In the genomic region with DNA sequence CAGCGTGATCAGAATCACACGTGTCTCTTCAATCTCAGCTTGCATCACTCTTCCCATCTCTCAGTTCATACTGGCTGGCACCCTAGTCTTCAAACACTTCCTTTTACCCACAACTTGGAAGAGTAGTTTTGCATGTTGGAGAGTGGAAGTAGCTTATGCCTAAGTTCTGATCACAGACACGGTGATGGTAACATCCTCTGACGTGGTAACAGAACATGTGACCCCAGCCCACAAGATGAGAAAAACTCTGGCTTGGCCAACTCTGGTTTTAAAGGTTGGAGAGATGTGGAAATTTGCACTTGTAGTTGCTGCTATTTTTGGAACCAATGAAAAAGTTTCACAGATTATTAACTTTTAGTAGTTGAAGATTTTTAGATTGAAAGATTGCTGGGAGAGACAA, we compare ENCODE assay signal across 21 cellular contexts.
DNase-seq lines count a peak whose midpoint lies in the region; ATAC-seq, FAIRE-seq and TF ChIP-seq lines count a peak whose summit lies in the region.
"Had no signal": no experiment of that assay in that cellular context is flagged by ENCODE, and none has a peak within 500 bp of the region (broad histone marks: within the 10 kb centered on the region; RNA-seq: fewer than 3 reads in every experiment).

No MANE protein-coding gene starts in this region.

- peak; percentile 40 for FAIRE-seq in urothelium cell line (lab: Jason Lieb, UNC)
- FAIRE-seq: GM12878, H54 had no signal

- no peaks in the 10 kb centered on the region for H3K4me1 ChIP-seq in transverse colon
- H3K4me1 ChIP-seq: BLaER1, Caco-2, HAP-1 had no signal

- no peak for TF ChIP-seq EP300 in transverse colon (IDR thresholded peaks at IDR 0.05; ENCODE audit: low read depth)

- DNase-seq in MV-4-11 (lab: John Stamatoyannopoulos, UW): peak; percentile 62
- DNase-seq in epithelial cell of proximal tubule (ENCODE audit: low read depth): peak; percentile 18
- DNase-seq in kidney tubule cell (ENCODE audit: low spot score): peak; percentile 20
- no peak for DNase-seq in urothelium cell line (ENCODE audit: low spot score)
- no peak for DNase-seq in transverse colon
- no peak for DNase-seq in posterior cingulate gyrus
- no peak for DNase-seq in SKM-1 treated with dmso at 0.1 percent for 144 hours (lab: John Stamatoyannopoulos, UW; ENCODE audit: unreplicated experiment)
- DNase-seq: Caco-2; CD4-positive, CD25-positive, alpha-beta regulatory T cell; CD8-positive, alpha-beta T cell; DMS153; EL; GDM1; GOT3; HFFc6 had no signal

- no peaks in the 10 kb centered on the region for H3K36me3 ChIP-seq in transverse colon
- H3K36me3 ChIP-seq: BLaER1, HAP-1 had no signal

- TF ChIP-seq CTCF in epithelial cell of proximal tubule (conservative IDR thresholded peaks at IDR 0.05; ENCODE audit: low read depth, low read length) (no peak), transverse colon (IDR thresholded peaks at IDR 0.05) (no peak)

- H3K4me3 ChIP-seq in epithelial cell of proximal tubule (ENCODE audit: low read depth, low read length): no peak overlapping the region
- H3K4me3 ChIP-seq in transverse colon: no peak overlapping the region
- H3K4me3 ChIP-seq: BLaER1, GM12878, HAP-1 had no signal

- WGBS in transverse colon (ENCODE audit: low coverage in 1 of 2), 2 donors: 63 to 87% methylated on average over 3 to 4 of the region's 4 CpGs

- no peak for TF ChIP-seq POLR2A in transverse colon (IDR thresholded peaks at IDR 0.05)

- no peaks in the 10 kb centered on the region for H3K27me3 ChIP-seq in transverse colon
- H3K27me3 ChIP-seq: BLaER1 had no signal

- no peak for ATAC-seq in GM19023 (IDR thresholded peaks at IDR 0.05; ENCODE audit: unreplicated experiment)
- ATAC-seq: CD8-positive, alpha-beta T cell; GM12878 had no signal

- peaks cover 0 to 3% of the 10 kb centered on the region in 2 donors for H3K9me3 ChIP-seq in transverse colon
- H3K9me3 ChIP-seq: HAP-1 had no signal

- in situ Hi-C loops in transverse colon (cut with MboI; ENCODE audit: low pct_ligation_motif_present in 1 of 4, low pct_unique_long_range_greater_than_20kb in 1 of 4, low sequenced_read_pairs in 3 of 4): no loop called here

- H3K27ac ChIP-seq in transverse colon: no peak overlapping the region
- H3K27ac ChIP-seq: BLaER1, C4-2B had no signal

- intact Hi-C loops in transverse colon (cut with DNase I; ENCODE audit: low total_unique reads) (no loop called here), posterior cingulate gyrus (cut with DNase I) (no loop called here)

Comparison
In these comparisons a context has a peak if more than half of its experiments do, and no peak if none do; other contexts are left out.
1. DNase-seq: peak in MV-4-11 (single experiment), epithelial cell of proximal tubule (single experiment) and kidney tubule cell (single experiment); none in urothelium cell line (single experiment), transverse colon (single experiment), posterior cingulate gyrus (0 of 10) and SKM-1 treated with dmso at 0.1 percent for 144 hours (single experiment).